1 cellular context compared by ENCODE assay signal in the genomic region with DNA sequence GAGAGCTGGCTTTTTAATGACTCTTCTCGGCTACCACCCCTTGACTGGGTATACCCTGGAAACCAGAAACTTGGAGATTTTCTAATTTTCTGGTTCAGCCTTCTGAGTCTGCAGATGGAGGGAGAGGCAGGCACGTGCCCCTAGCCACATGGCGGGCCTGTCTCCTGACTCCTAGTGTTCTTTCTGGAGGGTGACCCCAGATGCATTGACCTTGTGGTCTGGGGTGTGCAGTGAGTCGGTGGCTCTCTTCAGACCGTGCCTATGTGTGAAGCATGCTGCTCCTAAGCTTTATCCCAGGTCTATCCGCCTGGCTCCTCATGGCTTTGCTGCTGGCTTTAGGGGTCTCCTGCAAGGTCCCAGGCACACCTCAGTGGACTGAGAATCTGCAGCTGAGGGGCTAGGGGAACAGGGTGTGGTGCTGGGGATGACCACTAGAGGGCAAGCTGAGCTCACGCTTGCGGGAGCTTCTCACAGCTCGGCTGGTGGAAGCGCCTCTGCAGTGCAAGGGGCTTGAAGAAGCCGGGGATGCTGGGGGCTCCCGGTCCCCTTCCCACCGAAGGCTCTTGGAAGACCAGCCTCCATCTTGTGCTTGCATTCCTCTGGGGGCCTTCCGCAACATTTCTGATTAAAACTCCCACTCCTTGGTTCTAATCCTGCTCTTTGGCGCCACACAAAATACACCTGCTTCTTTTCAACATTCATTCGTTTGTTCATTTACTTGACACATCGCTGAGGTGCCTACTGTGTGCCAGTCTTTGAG.
TF ChIP-seq lines count a peak whose summit lies in the region.

No MANE protein-coding gene starts in this region.

TF ChIP-seq in K562, 482 proteins besides CTCF, POLR2A, EP300 and RAD21 (continues in another document):
- TF ChIP-seq, protein P1, sequence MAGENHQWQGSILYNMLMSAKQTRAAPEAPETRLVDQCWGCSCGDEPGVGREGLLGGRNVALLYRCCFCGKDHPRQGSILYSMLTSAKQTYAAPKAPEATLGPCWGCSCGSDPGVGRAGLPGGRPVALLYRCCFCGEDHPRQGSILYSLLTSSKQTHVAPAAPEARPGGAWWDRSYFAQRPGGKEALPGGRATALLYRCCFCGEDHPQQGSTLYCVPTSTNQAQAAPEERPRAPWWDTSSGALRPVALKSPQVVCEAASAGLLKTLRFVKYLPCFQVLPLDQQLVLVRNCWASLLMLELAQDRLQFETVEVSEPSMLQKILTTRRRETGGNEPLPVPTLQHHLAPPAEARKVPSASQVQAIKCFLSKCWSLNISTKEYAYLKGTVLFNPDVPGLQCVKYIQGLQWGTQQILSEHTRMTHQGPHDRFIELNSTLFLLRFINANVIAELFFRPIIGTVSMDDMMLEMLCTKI (IDR thresholded peaks at IDR 0.05; ENCODE audit: partially characterized antibody), result no peak
- TF ChIP-seq, protein P2, sequence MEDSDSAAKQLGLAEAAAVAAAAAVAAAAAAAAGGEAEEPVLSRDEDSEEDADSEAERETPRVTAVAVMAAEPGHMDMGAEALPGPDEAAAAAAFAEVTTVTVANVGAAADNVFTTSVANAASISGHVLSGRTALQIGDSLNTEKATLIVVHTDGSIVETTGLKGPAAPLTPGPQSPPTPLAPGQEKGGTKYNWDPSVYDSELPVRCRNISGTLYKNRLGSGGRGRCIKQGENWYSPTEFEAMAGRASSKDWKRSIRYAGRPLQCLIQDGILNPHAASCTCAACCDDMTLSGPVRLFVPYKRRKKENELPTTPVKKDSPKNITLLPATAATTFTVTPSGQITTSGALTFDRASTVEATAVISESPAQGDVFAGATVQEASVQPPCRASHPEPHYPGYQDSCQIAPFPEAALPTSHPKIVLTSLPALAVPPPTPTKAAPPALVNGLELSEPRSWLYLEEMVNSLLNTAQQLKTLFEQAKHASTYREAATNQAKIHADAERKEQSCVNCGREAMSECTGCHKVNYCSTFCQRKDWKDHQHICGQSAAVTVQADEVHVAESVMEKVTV (CRISPR knock-in tag; IDR thresholded peaks at IDR 0.05), result peak; percentile 45; the same call in 1 of the 2 replicates
- no peak for TF ChIP-seq ZC3H8 (IDR thresholded peaks at IDR 0.05)
- TF ChIP-seq TEAD4 (IDR thresholded peaks at IDR 0.05; ENCODE audit: low read length), result no peak
- TF ChIP-seq TEAD4 (CRISPR knock-in tag; IDR thresholded peaks at IDR 0.05; ENCODE audit: borderline replicate concordance), result no peak
- no peak for TF ChIP-seq POLR2AphosphoS5 (IDR thresholded peaks at IDR 0.05; ENCODE audit: control insufficient read depth, insufficient read depth, low read depth, low read length)
- no peak for TF ChIP-seq POLR2G (IDR thresholded peaks at IDR 0.05; ENCODE audit: low read depth, low read length)
- no peak for TF ChIP-seq ZNF512 (tag; IDR thresholded peaks at IDR 0.05)
- no peak for TF ChIP-seq ZBTB11 (CRISPR knock-in tag; IDR thresholded peaks at IDR 0.05)
- TF ChIP-seq MECOM (CRISPR knock-in tag; IDR thresholded peaks at IDR 0.05), result no peak
- TF ChIP-seq, protein P3, sequence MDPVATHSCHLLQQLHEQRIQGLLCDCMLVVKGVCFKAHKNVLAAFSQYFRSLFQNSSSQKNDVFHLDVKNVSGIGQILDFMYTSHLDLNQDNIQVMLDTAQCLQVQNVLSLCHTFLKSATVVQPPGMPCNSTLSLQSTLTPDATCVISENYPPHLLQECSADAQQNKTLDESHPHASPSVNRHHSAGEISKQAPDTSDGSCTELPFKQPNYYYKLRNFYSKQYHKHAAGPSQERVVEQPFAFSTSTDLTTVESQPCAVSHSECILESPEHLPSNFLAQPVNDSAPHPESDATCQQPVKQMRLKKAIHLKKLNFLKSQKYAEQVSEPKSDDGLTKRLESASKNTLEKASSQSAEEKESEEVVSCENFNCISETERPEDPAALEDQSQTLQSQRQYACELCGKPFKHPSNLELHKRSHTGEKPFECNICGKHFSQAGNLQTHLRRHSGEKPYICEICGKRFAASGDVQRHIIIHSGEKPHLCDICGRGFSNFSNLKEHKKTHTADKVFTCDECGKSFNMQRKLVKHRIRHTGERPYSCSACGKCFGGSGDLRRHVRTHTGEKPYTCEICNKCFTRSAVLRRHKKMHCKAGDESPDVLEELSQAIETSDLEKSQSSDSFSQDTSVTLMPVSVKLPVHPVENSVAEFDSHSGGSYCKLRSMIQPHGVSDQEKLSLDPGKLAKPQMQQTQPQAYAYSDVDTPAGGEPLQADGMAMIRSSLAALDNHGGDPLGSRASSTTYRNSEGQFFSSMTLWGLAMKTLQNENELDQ (CRISPR knock-in tag; IDR thresholded peaks at IDR 0.05; ENCODE audit: borderline replicate concordance), result no peak
- TF ChIP-seq NKRF (IDR thresholded peaks at IDR 0.05; ENCODE audit: borderline replicate concordance), result no peak
- TF ChIP-seq IRF2 (CRISPR knock-in tag; IDR thresholded peaks at IDR 0.05), result no peak
- peak; percentile 88 for TF ChIP-seq SMC3 (conservative IDR thresholded peaks at IDR 0.05; ENCODE audit: insufficient read depth, low read depth, low read length)
- no peak for TF ChIP-seq E2F5 (CRISPR knock-in tag; IDR thresholded peaks at IDR 0.05)
- TF ChIP-seq ZKSCAN8 (CRISPR knock-in tag; IDR thresholded peaks at IDR 0.05), result no peak
- TF ChIP-seq CC2D1A (IDR thresholded peaks at IDR 0.05), result 0 out of 2 replicates have a peak, but pooled peaks have one; percentile 23
- no peak for TF ChIP-seq FOXJ2 (tag; IDR thresholded peaks at IDR 0.05)
- TF ChIP-seq ZNF766 (CRISPR knock-in tag; conservative IDR thresholded peaks at IDR 0.05), result no peak
- no peak for TF ChIP-seq U2AF2 (optimal IDR thresholded peaks at IDR 0.05; ENCODE audit: low read depth, low read length)
- TF ChIP-seq, protein P4, sequence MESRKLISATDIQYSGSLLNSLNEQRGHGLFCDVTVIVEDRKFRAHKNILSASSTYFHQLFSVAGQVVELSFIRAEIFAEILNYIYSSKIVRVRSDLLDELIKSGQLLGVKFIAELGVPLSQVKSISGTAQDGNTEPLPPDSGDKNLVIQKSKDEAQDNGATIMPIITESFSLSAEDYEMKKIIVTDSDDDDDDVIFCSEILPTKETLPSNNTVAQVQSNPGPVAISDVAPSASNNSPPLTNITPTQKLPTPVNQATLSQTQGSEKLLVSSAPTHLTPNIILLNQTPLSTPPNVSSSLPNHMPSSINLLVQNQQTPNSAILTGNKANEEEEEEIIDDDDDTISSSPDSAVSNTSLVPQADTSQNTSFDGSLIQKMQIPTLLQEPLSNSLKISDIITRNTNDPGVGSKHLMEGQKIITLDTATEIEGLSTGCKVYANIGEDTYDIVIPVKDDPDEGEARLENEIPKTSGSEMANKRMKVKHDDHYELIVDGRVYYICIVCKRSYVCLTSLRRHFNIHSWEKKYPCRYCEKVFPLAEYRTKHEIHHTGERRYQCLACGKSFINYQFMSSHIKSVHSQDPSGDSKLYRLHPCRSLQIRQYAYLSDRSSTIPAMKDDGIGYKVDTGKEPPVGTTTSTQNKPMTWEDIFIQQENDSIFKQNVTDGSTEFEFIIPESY (CRISPR knock-in tag; IDR thresholded peaks at IDR 0.05), result no peak
- TF ChIP-seq, protein P5, sequence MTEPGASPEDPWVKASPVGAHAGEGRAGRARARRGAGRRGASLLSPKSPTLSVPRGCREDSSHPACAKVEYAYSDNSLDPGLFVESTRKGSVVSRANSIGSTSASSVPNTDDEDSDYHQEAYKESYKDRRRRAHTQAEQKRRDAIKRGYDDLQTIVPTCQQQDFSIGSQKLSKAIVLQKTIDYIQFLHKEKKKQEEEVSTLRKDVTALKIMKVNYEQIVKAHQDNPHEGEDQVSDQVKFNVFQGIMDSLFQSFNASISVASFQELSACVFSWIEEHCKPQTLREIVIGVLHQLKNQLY (CRISPR knock-in tag; conservative IDR thresholded peaks at IDR 0.05), result no peak
- TF ChIP-seq PHF20 (IDR thresholded peaks at IDR 0.05; ENCODE audit: partially characterized antibody), result no peak
- no peak for TF ChIP-seq THRAP3 (IDR thresholded peaks at IDR 0.05; ENCODE audit: borderline replicate concordance)
- TF ChIP-seq RB1 (IDR thresholded peaks at IDR 0.05; ENCODE audit: low read depth), result 0 out of 2 replicates have a peak, but pooled peaks have one; percentile 24
- no peak for TF ChIP-seq XRCC5 (IDR thresholded peaks at IDR 0.05; ENCODE audit: low read depth, low read length)
- no peak for TF ChIP-seq SMARCB1 (IDR thresholded peaks at IDR 0.05; ENCODE audit: insufficient read length, low read depth)
- TF ChIP-seq, protein P6, sequence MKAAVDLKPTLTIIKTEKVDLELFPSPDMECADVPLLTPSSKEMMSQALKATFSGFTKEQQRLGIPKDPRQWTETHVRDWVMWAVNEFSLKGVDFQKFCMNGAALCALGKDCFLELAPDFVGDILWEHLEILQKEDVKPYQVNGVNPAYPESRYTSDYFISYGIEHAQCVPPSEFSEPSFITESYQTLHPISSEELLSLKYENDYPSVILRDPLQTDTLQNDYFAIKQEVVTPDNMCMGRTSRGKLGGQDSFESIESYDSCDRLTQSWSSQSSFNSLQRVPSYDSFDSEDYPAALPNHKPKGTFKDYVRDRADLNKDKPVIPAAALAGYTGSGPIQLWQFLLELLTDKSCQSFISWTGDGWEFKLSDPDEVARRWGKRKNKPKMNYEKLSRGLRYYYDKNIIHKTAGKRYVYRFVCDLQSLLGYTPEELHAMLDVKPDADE (conservative IDR thresholded peaks at IDR 0.05; ENCODE audit: control insufficient read depth, low read depth, low read length), result no peak
